In genomic region chr15:41822957-41823356, GRCh38 we compare ENCODE assay signal across 1 cellular context.
TF ChIP-seq lines count a peak whose summit lies in the region.

No MANE protein-coding gene starts in this region.

TF ChIP-seq in H1, 55 proteins besides CTCF, POLR2A, EP300 and RAD21:
- TF ChIP-seq EZH2 (IDR thresholded peaks at IDR 0.05; ENCODE audit: low read depth, low read length, severe bottlenecking) (no peak), CBX8 (IDR thresholded peaks at IDR 0.05; ENCODE audit: borderline replicate concordance, low read depth, low read length) (no peak), CHD1 (IDR thresholded peaks at IDR 0.05; ENCODE audit: low read depth, low read length) (no peak), CBX5 (IDR thresholded peaks at IDR 0.05; ENCODE audit: low read depth, low read length) (no peak), HDAC2 (IDR thresholded peaks at IDR 0.05; ENCODE audit: borderline replicate concordance in 1 of 2, low read depth in 2 of 2, low read length in 2 of 2) (no peak), SUZ12 (IDR thresholded peaks at IDR 0.05; ENCODE audit: low read length) (no peak), ATF2 (IDR thresholded peaks at IDR 0.05; ENCODE audit: low read length) (no peak), BRCA1 (IDR thresholded peaks at IDR 0.05; ENCODE audit: low read depth, low read length) (no peak)
